ENCODE assay signal across 10 cellular contexts in the genomic region with DNA sequence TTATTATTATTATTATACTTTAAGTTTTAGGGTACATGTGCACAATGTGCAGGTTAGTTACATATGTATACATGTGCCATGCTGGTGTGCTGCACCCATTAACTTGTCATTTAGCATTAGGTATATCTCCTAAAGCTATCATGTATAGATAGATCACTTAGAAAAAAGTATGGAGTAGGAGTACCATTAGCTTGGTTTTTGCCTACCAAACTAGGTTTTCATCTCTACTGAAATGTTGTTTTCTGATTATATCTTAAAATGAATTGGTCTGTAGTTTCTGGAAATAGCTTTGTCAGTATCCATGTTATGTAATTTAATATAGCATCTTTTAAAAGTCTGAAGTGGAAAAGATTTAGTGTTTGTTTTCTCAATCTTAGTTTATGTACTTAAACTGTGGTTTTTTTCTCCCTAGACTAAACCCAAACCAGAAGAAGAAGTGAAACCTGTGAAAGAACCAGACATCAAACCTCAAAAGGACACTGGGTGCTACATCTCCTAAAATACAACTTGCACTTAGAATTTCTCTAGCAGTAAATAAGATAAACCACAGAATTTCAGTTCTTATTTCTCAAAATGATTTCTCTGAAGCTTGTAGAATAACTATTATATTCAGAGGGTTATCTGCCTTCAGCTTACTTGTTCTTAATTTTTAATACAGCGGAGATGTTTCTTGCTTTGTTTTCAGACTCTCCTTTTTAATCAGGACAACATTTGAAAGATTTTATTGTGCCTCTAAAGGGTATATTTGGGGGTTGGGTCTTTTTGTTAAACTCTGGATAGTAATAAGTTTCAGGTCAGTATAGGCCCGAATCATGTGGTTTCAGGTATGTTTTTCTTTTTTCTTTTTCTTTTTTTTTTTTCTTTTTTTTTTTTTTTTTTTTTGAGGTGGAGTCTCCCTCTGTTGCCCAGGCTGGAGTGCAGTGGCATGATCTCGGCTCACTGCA. TPM values are rescaled to one million over a fixed set of nuclear protein-coding genes. Genes with fewer than 3 reads are reported as not detected.
DNase-seq lines count a peak whose midpoint lies in the region; ATAC-seq, FAIRE-seq and TF ChIP-seq lines count a peak whose summit lies in the region.
"Had no signal": no experiment of that assay in that cellular context is flagged by ENCODE, and none has a peak within 500 bp of the region (broad histone marks: within the 10 kb centered on the region; RNA-seq: fewer than 3 reads in every experiment).

No MANE protein-coding gene starts in this region.

- H3K27ac ChIP-seq in BLaER1 (peak overlapping the region; percentile 69), OCI-LY3 (ENCODE audit: low read length) (peak overlapping the region; percentile 70), transverse colon (peak overlapping the region in 2 of 4 donors; percentile 16 to 26), HepG2 (ENCODE audit: extremely low read length, insufficient read depth, low read length) (no peak overlapping the region)
- H3K27ac ChIP-seq: SJSA1, vagina had no signal

- TF ChIP-seq POLR2A in transverse colon (IDR thresholded peaks at IDR 0.05) (no peak), HepG2 (IDR thresholded peaks at IDR 0.05; ENCODE audit: insufficient read depth in 1 of 2, low read depth in 2 of 2, low read length in 2 of 2) (no peak)

- WGBS in transverse colon (ENCODE audit: low coverage in 1 of 2), 2 donors, result 68 to 94% methylated on average over 2 to 3 of the region's 3 CpGs
- WGBS in HepG2 (ENCODE audit: low lambda C conversion rate), result 96% methylated on average over 3 of the region's 3 CpGs

- no peaks in the 10 kb centered on the region for H4K20me1 ChIP-seq in BLaER1
- peaks cover 26% of the 10 kb centered on the region for H4K20me1 ChIP-seq in OCI-LY3 (ENCODE audit: insufficient read depth, low read length)
- H4K20me1 ChIP-seq in HepG2 (ENCODE audit: insufficient read depth, low read length), result no peaks in the 10 kb centered on the region

- BruUV-seq in HepG2 (replicated peaks; lab: Mats Ljungman, UMichigan), result no TSS peak

- H2AFZ ChIP-seq in OCI-LY3 (ENCODE audit: low read depth, low read length) (no peak overlapping the region), HepG2 (ENCODE audit: low read length) (no peak overlapping the region)

- no peak overlapping the region for H3K4me3 Mint-ChIP-seq in mesothelial cell of epicardium

- H3K4me1 ChIP-seq in BLaER1, result peaks cover 33% of the 10 kb centered on the region
- H3K4me1 ChIP-seq in OCI-LY3 (ENCODE audit: low read length), result peaks cover 41% of the 10 kb centered on the region
- H3K4me1 ChIP-seq in transverse colon, result no peaks in the 10 kb centered on the region
- no peaks in the 10 kb centered on the region for H3K4me1 ChIP-seq in HepG2 (ENCODE audit: insufficient read depth, low read length)
- H3K4me1 ChIP-seq: SJSA1, vagina had no signal

- no peak overlapping the region for H3K27ac Mint-ChIP-seq in mesothelial cell of epicardium

- TF ChIP-seq CTCF in OCI-LY3 (IDR thresholded peaks at IDR 0.05; ENCODE audit: low read depth, low read length) (no peak), mesothelial cell of epicardium (IDR thresholded peaks at IDR 0.05; ENCODE audit: unreplicated experiment) (no peak), transverse colon (IDR thresholded peaks at IDR 0.05) (no peak), HepG2 (CRISPR knock-in tag; IDR thresholded peaks at IDR 0.05) (no peak)

- no peaks in the 10 kb centered on the region for H3K27me3 ChIP-seq in BLaER1
- peaks cover 10% of the 10 kb centered on the region; the same call in 1 of the 2 replicates for H3K27me3 ChIP-seq in OCI-LY3 (ENCODE audit: low read depth, low read length)
- no peaks in the 10 kb centered on the region for H3K27me3 ChIP-seq in transverse colon
- H3K27me3 ChIP-seq in HepG2 (ENCODE audit: control insufficient read depth in 1 of 2, insufficient read depth in 2 of 2, low read length in 2 of 2), result no peaks in the 10 kb centered on the region
- H3K27me3 ChIP-seq: SJSA1, vagina had no signal

- in situ Hi-C loops in transverse colon (cut with MboI; ENCODE audit: low pct_ligation_motif_present in 1 of 4, low pct_unique_long_range_greater_than_20kb in 1 of 4, low sequenced_read_pairs in 3 of 4), result no loop called here
- in situ Hi-C loops in HepG2 (cut with HindIII; ENCODE audit: extremely low pct_ligation_motif_present, low pct_unique_long_range_greater_than_20kb), result no loop called here

- TF ChIP-seq RAD21 in HepG2 (CRISPR knock-in tag; IDR thresholded peaks at IDR 0.05), result no peak

- CTCF ChIA-PET in HepG2 (lab: Yijun Ruan, JAX; ENCODE audit: low intra/inter-chr PET ratio, low total read pairs), result no interaction called here

- H3K4me2 ChIP-seq in BLaER1, result peak overlapping the region; percentile 68
- peak overlapping the region; percentile 76 for H3K4me2 ChIP-seq in OCI-LY3 (ENCODE audit: low read length)
- no peak overlapping the region for H3K4me2 ChIP-seq in HepG2 (ENCODE audit: low read depth, low read length)

- no peaks in the 10 kb centered on the region for H3K79me2 ChIP-seq in OCI-LY3 (ENCODE audit: low read length)
- H3K79me2 ChIP-seq in HepG2 (ENCODE audit: insufficient read depth, low read length), result no peaks in the 10 kb centered on the region

- peaks cover 59% of the 10 kb centered on the region for H3K36me3 ChIP-seq in BLaER1
- peaks cover 64% of the 10 kb centered on the region for H3K36me3 ChIP-seq in OCI-LY3 (replicated peaks; ENCODE audit: low read depth, low read length)
- H3K36me3 ChIP-seq in transverse colon, result peaks cover 0 to 75% (median 34%) of the 10 kb centered on the region in 4 donors
- peaks cover 5 to 62% of the 10 kb centered on the region in 2 experiments for H3K36me3 ChIP-seq in HepG2 (replicated peaks in 1 of 2; ENCODE audit: control insufficient read depth in 1 of 2, insufficient read depth in 2 of 2, low read length in 2 of 2)

- H3K4me3 ChIP-seq in BLaER1 (no peak overlapping the region), OCI-LY3 (ENCODE audit: low read length) (peak overlapping the region; percentile 43; the same call in 1 of the 2 replicates), transverse colon (no peak overlapping the region), HepG2 (replicated peaks in 1 of 3; ENCODE audit: insufficient read depth in 1 of 3, low read depth in 2 of 3, low read length in 3 of 3) (no peak overlapping the region)
- H3K4me3 ChIP-seq: SJSA1, vagina had no signal

- H3K36me3 Mint-ChIP-seq in mesothelial cell of epicardium, result peaks cover 29% of the 10 kb centered on the region

- POLR2A ChIA-PET in HepG2 (lab: Yijun Ruan, JAX), result no interaction called here

- no peaks in the 10 kb centered on the region for H3K27me3 Mint-ChIP-seq in mesothelial cell of epicardium (ENCODE audit: low read depth)

- H3K4me1 Mint-ChIP-seq in mesothelial cell of epicardium, result no peaks in the 10 kb centered on the region

- intact Hi-C loops in transverse colon (cut with DNase I; ENCODE audit: low total_unique reads) (no loop called here), HepG2 (cut with micrococcal nuclease; ENCODE audit: unreplicated experiment) (no loop called here)

- H3K9me3 ChIP-seq in BLaER1 (no peaks in the 10 kb centered on the region), OCI-LY3 (ENCODE audit: insufficient read depth, low read length) (no peaks in the 10 kb centered on the region), transverse colon (no peaks in the 10 kb centered on the region), HepG2 (ENCODE audit: low read length) (no peaks in the 10 kb centered on the region)
- H3K9me3 ChIP-seq: SJSA1, vagina had no signal

- no peaks in the 10 kb centered on the region for H3K9me3 Mint-ChIP-seq in mesothelial cell of epicardium

- ATAC-seq in HG02973 (IDR thresholded peaks at IDR 0.05; ENCODE audit: unreplicated experiment) (peak; percentile 98), HepG2 (no peak)

- H3K9ac ChIP-seq in BLaER1, result no peak overlapping the region
- no peak overlapping the region for H3K9ac ChIP-seq in OCI-LY3 (ENCODE audit: low read length)
- no peak overlapping the region for H3K9ac ChIP-seq in HepG2 (ENCODE audit: insufficient read depth, low read depth, low read length)

- peak; percentile 15 for DNase-seq in GM19239 (ENCODE audit: insufficient read length, low spot score)
- DNase-seq in mesothelial cell of epicardium (ENCODE audit: low spot score in 2 of 2, unreplicated experiment in 2 of 2), result no peak
- no peak for DNase-seq in transverse colon
- no peak for DNase-seq in HepG2 (ENCODE audit: low spot score)
- DNase-seq in SHP77 treated with DMSO at 0.1 percent for 48 hours (lab: John Stamatoyannopoulos, UW), result no peak

- TF ChIP-seq EP300 in transverse colon (IDR thresholded peaks at IDR 0.05; ENCODE audit: low read depth) (no peak), HepG2 (IDR thresholded peaks at IDR 0.05; ENCODE audit: low read depth in 2 of 2, low read length in 2 of 2) (no peak), HepG2 (CRISPR knock-in tag; IDR thresholded peaks at IDR 0.05; ENCODE audit: borderline replicate concordance) (no peak)

- FAIRE-seq in GM19239 (lab: Jason Lieb, UNC) (peak; percentile 97), HepG2 (lab: Jason Lieb, UNC) (no peak)

RNA-seq across cellular contexts. Expression of a gene that starts 4.5 kb away (rescaled TPM):
- not detected in 3 replicates for total RNA-seq in mesothelial cell of epicardium
- total RNA-seq in transverse colon, result 10 to 100 TPM in 1 of 4 donors, 1 to 10 TPM in 1, not detected in 2; 4.0 to 13.9 TPM
- total RNA-seq in HepG2 (2016; rRNA removed; fragmentation: Illumina TruSeq; extraction: Trizol), result not detected in 2 replicates
- total RNA-seq in HepG2 (2016; cell fraction: cytosol; rRNA removed; fragmentation: Illumina TruSeq; extraction: Trizol; ENCODE audit: low read depth), result not detected in 2 replicates
- total RNA-seq in HepG2 (2016; cell fraction: insoluble cytoplasmic fraction; rRNA removed; fragmentation: Illumina TruSeq; extraction: Trizol), result not detected in 2 replicates
- total RNA-seq in HepG2 (2016; cell fraction: membrane; rRNA removed; fragmentation: Illumina TruSeq; extraction: Trizol), result not detected in 2 replicates
- total RNA-seq in HepG2 (2016; cell fraction: nucleus; rRNA removed; fragmentation: Illumina TruSeq; extraction: Trizol), result not detected in 2 replicates
- polyA plus RNA-seq in HepG2 (2011; rRNA removed), result 0.05 and 0.20 TPM in 2 replicates
- polyA plus RNA-seq in HepG2 (2011; cell fraction: cytosol; rRNA removed), result not detected in 2 replicates
- polyA plus RNA-seq in HepG2 (2011; cell fraction: nucleus; rRNA removed), result 0.08 TPM in 1 of 2 replicates, not detected in the other
- polyA plus RNA-seq in HepG2 (2012), result 0.27 and 0.86 TPM in 2 replicates
- not detected in 2 replicates for polyA plus RNA-seq in HepG2 (2016; cell fraction: cytosol; fragmentation: Illumina TruSeq; extraction: Trizol; ENCODE audit: low read depth)
- not detected in 2 replicates for polyA plus RNA-seq in HepG2 (2016; cell fraction: insoluble cytoplasmic fraction; fragmentation: Illumina TruSeq; extraction: Trizol; ENCODE audit: low read depth)
- not detected in 2 replicates for polyA plus RNA-seq in HepG2 (2016; cell fraction: membrane; fragmentation: Illumina TruSeq; extraction: Trizol; ENCODE audit: low read depth)
- not detected in 2 replicates for polyA plus RNA-seq in HepG2 (2016; cell fraction: nucleus; fragmentation: Illumina TruSeq; extraction: Trizol; ENCODE audit: insufficient read depth, low read depth)
- polyA minus RNA-seq in HepG2 (2011; rRNA and poly(A)+ RNA removed; ENCODE audit: low replicate concordance), result not detected in 2 replicates
- polyA minus RNA-seq in HepG2 (2011; cell fraction: cytosol; rRNA and poly(A)+ RNA removed), result not detected in 2 replicates
- 0.25 TPM in 1 of 2 replicates, not detected in the other for polyA minus RNA-seq in HepG2 (2011; cell fraction: nucleus; rRNA and poly(A)+ RNA removed)
- total RNA-seq: SJSA1, vagina had no signal

RNA-seq across cellular contexts. Expression of a gene that starts 20.1 kb away (rescaled TPM):
- total RNA-seq in mesothelial cell of epicardium (31.3 to 34.4 TPM (median 31.9 TPM) in 3 replicates), transverse colon (10 to 100 TPM; 20.9 to 53.7 (median 43.3) TPM), HepG2 (2016; rRNA removed; fragmentation: Illumina TruSeq; extraction: Trizol) (33.2 and 52.5 TPM in 2 replicates)
- total RNA-seq in HepG2 (2016; cell fraction: cytosol; rRNA removed; fragmentation: Illumina TruSeq; extraction: Trizol; ENCODE audit: low read depth), result 14.5 and 16.4 TPM in 2 replicates
- total RNA-seq in HepG2 (2016; cell fraction: insoluble cytoplasmic fraction; rRNA removed; fragmentation: Illumina TruSeq; extraction: Trizol), result 32.2 and 49.5 TPM in 2 replicates
- 22.3 and 22.9 TPM in 2 replicates for total RNA-seq in HepG2 (2016; cell fraction: membrane; rRNA removed; fragmentation: Illumina TruSeq; extraction: Trizol)
- total RNA-seq in HepG2 (2016; cell fraction: nucleus; rRNA removed; fragmentation: Illumina TruSeq; extraction: Trizol), result 19.3 and 22.3 TPM in 2 replicates
- 3.9 and 4.4 TPM in 2 replicates for polyA plus RNA-seq in HepG2 (2011; rRNA removed)
- 1.9 and 2.9 TPM in 2 replicates for polyA plus RNA-seq in HepG2 (2011; cell fraction: cytosol; rRNA removed)
- 4.0 and 5.4 TPM in 2 replicates for polyA plus RNA-seq in HepG2 (2011; cell fraction: nucleus; rRNA removed)
- polyA plus RNA-seq in HepG2 (2012), result 14.9 and 16.7 TPM in 2 replicates
- 9.7 and 9.9 TPM in 2 replicates for polyA plus RNA-seq in HepG2 (2016; cell fraction: cytosol; fragmentation: Illumina TruSeq; extraction: Trizol; ENCODE audit: low read depth)
- 23.1 and 23.8 TPM in 2 replicates for polyA plus RNA-seq in HepG2 (2016; cell fraction: insoluble cytoplasmic fraction; fragmentation: Illumina TruSeq; extraction: Trizol; ENCODE audit: low read depth)
- 12.7 and 13.7 TPM in 2 replicates for polyA plus RNA-seq in HepG2 (2016; cell fraction: membrane; fragmentation: Illumina TruSeq; extraction: Trizol; ENCODE audit: low read depth)
- polyA plus RNA-seq in HepG2 (2016; cell fraction: nucleus; fragmentation: Illumina TruSeq; extraction: Trizol; ENCODE audit: insufficient read depth, low read depth), result 21.1 and 25.6 TPM in 2 replicates
- polyA minus RNA-seq in HepG2 (2011; rRNA and poly(A)+ RNA removed; ENCODE audit: low replicate concordance), result 2.0 and 4.5 TPM in 2 replicates
- polyA minus RNA-seq in HepG2 (2011; cell fraction: cytosol; rRNA and poly(A)+ RNA removed), result 8.4 and 8.6 TPM in 2 replicates
- polyA minus RNA-seq in HepG2 (2011; cell fraction: nucleus; rRNA and poly(A)+ RNA removed), result 12.6 and 13.4 TPM in 2 replicates

RNA-seq across cellular contexts. Expression of a gene that starts 20.2 kb away (rescaled TPM):
- 38.6 to 39.4 TPM (median 39.0 TPM) in 3 replicates for total RNA-seq in mesothelial cell of epicardium
- 10 to 100 TPM; 25.8 to 41.4 (median 36.4) TPM for total RNA-seq in transverse colon
- 17.5 and 41.4 TPM in 2 replicates for total RNA-seq in HepG2 (2016; rRNA removed; fragmentation: Illumina TruSeq; extraction: Trizol)
- 10.2 and 13.7 TPM in 2 replicates for total RNA-seq in HepG2 (2016; cell fraction: cytosol; rRNA removed; fragmentation: Illumina TruSeq; extraction: Trizol; ENCODE audit: low read depth)
- total RNA-seq in HepG2 (2016; cell fraction: insoluble cytoplasmic fraction; rRNA removed; fragmentation: Illumina TruSeq; extraction: Trizol), result 16.3 and 39.3 TPM in 2 replicates
- total RNA-seq in HepG2 (2016; cell fraction: membrane; rRNA removed; fragmentation: Illumina TruSeq; extraction: Trizol), result 54.4 and 60.1 TPM in 2 replicates
- 17.6 and 19.3 TPM in 2 replicates for total RNA-seq in HepG2 (2016; cell fraction: nucleus; rRNA removed; fragmentation: Illumina TruSeq; extraction: Trizol)
- polyA plus RNA-seq in HepG2 (2011; rRNA removed), result 34.6 and 35.4 TPM in 2 replicates
- polyA plus RNA-seq in HepG2 (2011; cell fraction: cytosol; rRNA removed), result 12.6 and 22.8 TPM in 2 replicates
- 6.6 and 9.7 TPM in 2 replicates for polyA plus RNA-seq in HepG2 (2011; cell fraction: nucleus; rRNA removed)
- 28.5 and 32.2 TPM in 2 replicates for polyA plus RNA-seq in HepG2 (2012)
- polyA plus RNA-seq in HepG2 (2016; cell fraction: cytosol; fragmentation: Illumina TruSeq; extraction: Trizol; ENCODE audit: low read depth), result 38.7 and 43.9 TPM in 2 replicates
- polyA plus RNA-seq in HepG2 (2016; cell fraction: insoluble cytoplasmic fraction; fragmentation: Illumina TruSeq; extraction: Trizol; ENCODE audit: low read depth), result 82.7 and 83.3 TPM in 2 replicates
- polyA plus RNA-seq in HepG2 (2016; cell fraction: membrane; fragmentation: Illumina TruSeq; extraction: Trizol; ENCODE audit: low read depth), result 97.2 and 104 TPM in 2 replicates
- 31.3 and 36.7 TPM in 2 replicates for polyA plus RNA-seq in HepG2 (2016; cell fraction: nucleus; fragmentation: Illumina TruSeq; extraction: Trizol; ENCODE audit: insufficient read depth, low read depth)
- polyA minus RNA-seq in HepG2 (2011; rRNA and poly(A)+ RNA removed; ENCODE audit: low replicate concordance), result 27.5 and 34.7 TPM in 2 replicates
- 32.0 and 35.7 TPM in 2 replicates for polyA minus RNA-seq in HepG2 (2011; cell fraction: cytosol; rRNA and poly(A)+ RNA removed)
- 20.1 and 25.2 TPM in 2 replicates for polyA minus RNA-seq in HepG2 (2011; cell fraction: nucleus; rRNA and poly(A)+ RNA removed)
